8 cellular contexts compared by ENCODE assay signal in the genomic region with DNA sequence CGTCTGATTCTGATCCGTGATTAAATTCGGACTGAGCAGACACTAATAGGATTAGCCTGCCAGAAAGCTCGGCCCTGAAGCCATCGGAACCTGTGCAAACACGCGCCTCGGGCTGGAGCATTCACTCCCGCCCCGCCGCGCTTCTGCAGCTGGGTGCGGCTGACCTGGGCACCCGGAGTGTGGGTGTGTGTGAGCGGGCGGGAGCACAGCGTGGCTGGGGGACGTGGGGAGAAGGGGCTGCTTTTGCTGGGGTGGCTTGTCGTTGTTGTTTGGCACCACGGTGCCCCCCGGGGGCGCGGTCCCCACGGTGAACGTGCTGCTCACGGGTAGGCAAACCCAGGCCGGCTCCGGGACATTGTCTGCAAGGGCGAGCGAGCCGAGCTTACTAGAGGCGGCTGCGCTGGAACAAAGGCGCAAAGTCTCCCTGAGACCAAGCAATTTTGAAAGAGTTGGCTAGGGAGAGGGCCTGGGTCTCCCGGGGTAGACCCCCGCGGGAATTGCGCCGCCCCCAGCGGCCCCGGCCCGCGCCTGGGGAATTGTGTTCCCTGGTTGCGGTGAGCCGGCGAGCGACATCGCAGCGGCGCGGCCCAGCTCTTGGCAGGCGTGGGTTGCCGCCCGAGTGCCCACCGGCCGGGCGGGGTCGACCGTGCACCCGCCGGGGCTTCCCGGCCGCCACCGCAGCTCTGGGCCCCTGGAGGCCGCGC. TPM values are rescaled to one million over a fixed set of nuclear protein-coding genes. Genes with fewer than 3 reads are reported as not detected.
DNase-seq lines count a peak whose midpoint lies in the region; ATAC-seq and TF ChIP-seq lines count a peak whose summit lies in the region.

No MANE protein-coding gene starts in this region.

- peaks cover 15% of the 10 kb centered on the region for H3K27me3 Mint-ChIP-seq in activated CD4-positive, alpha-beta T cell treated with anti-CD3 and anti-CD28 coated beads for 36 hours
- H3K27me3 Mint-ChIP-seq in activated CD4-positive, alpha-beta T cell treated with anti-CD3 and anti-CD28 coated beads, Interleukin-2, amount 10 ng/mL, durations not matched to agents 24 days and 14 days = peaks cover 14% of the 10 kb centered on the region
- peaks cover 0 to 26% (median 23%) of the 10 kb centered on the region in 3 donors for H3K27me3 Mint-ChIP-seq in naive B cell

- DNase-seq in activated CD4-positive, alpha-beta T cell treated with anti-CD3 and anti-CD28 coated beads for 36 hours = peak; percentile 53
- DNase-seq in activated CD4-positive, alpha-beta T cell treated with anti-CD3 and anti-CD28 coated beads for 1 hour = no peak
- peak; percentile 76 for DNase-seq in activated CD4-positive, alpha-beta T cell treated with anti-CD3 and anti-CD28 coated beads, Interleukin-2, amount 10 ng/mL, durations not matched to agents 24 days and 14 days
- DNase-seq in naive B cell = peak; percentile 55
- no peak for DNase-seq in uterus
- no peak for DNase-seq in iPS-NIHi7 (ENCODE audit: extremely low spot score)

- CTCF ChIA-PET in activated CD4-positive, alpha-beta T cell treated with anti-CD3 and anti-CD28 coated beads for 36 hours (lab: Charles Lee) = interaction anchor here (0.7 to 2.8 kb wide), 4 partner anchors 43 to 424 kb away, joined by 3 to 6 read pairs (median 4); no protein-coding TSS in a partner anchor

- no peak for TF ChIP-seq POLR2A in uterus (IDR thresholded peaks at IDR 0.05)

- peak overlapping the region; percentile 66 for H3K4me3 Mint-ChIP-seq in activated CD4-positive, alpha-beta T cell treated with anti-CD3 and anti-CD28 coated beads for 36 hours
- peak overlapping the region; percentile 78 for H3K4me3 Mint-ChIP-seq in activated CD4-positive, alpha-beta T cell treated with anti-CD3 and anti-CD28 coated beads, Interleukin-2, amount 10 ng/mL, durations not matched to agents 24 days and 14 days
- peak overlapping the region; percentile 76 to 92 (median 86) for H3K4me3 Mint-ChIP-seq in naive B cell

- POLR2A ChIA-PET in activated CD4-positive, alpha-beta T cell treated with anti-CD3 and anti-CD28 coated beads for 36 hours (lab: Charles Lee) = interaction anchor here (0.6 to 0.9 kb wide), 2 partner anchors 115 to 206 kb away, joined by 3 to 7 read pairs; no protein-coding TSS in a partner anchor

- 0 to 26% methylated on average over 40 to 66 of the region's 66 CpGs for WGBS in esophagus, 2 donors

- H3K9me3 ChIP-seq in esophagus (ENCODE audit: control insufficient read depth in 2 of 2, insufficient read depth in 1 of 2, low read depth in 1 of 2, low read length in 1 of 2) (peaks cover 0 to 8% of the 10 kb centered on the region in 2 donors), uterus (no peaks in the 10 kb centered on the region)

- H3K36me3 Mint-ChIP-seq in activated CD4-positive, alpha-beta T cell treated with anti-CD3 and anti-CD28 coated beads for 36 hours (ENCODE audit: low read depth) = no peaks in the 10 kb centered on the region
- peaks cover 4% of the 10 kb centered on the region for H3K36me3 Mint-ChIP-seq in activated CD4-positive, alpha-beta T cell treated with anti-CD3 and anti-CD28 coated beads, Interleukin-2, amount 10 ng/mL, durations not matched to agents 24 days and 14 days (ENCODE audit: low read depth)
- H3K36me3 Mint-ChIP-seq in naive B cell = no peaks in the 10 kb centered on the region

- H3K36me3 ChIP-seq in esophagus (ENCODE audit: control insufficient read depth in 2 of 2, insufficient read depth in 2 of 2, low read length in 1 of 2) (no peaks in the 10 kb centered on the region), uterus (no peaks in the 10 kb centered on the region)

- no peak for TF ChIP-seq CTCF in uterus (IDR thresholded peaks at IDR 0.05)

- H3K27me3 ChIP-seq in esophagus (ENCODE audit: control insufficient read depth in 1 of 2, insufficient read depth in 2 of 2, low read length in 2 of 2) = peaks cover 0 to 3% of the 10 kb centered on the region in 2 donors
- no peaks in the 10 kb centered on the region for H3K27me3 ChIP-seq in uterus

- intact Hi-C loops in activated CD4-positive, alpha-beta T cell treated with anti-CD3 and anti-CD28 coated beads for 36 hours (cut with DNase I, micrococcal nuclease) = loop anchor here (2.0 to 10.0 kb wide), 12 partner anchors 118 to 1030 kb away; partner anchors contain the start of genes MTMR1 (in 2 of the 2), IDS (in 1 of the 2), MTM1 (in 1 of the 2) and TMEM185A (in 1 of the 2)
- intact Hi-C loops in activated CD4-positive, alpha-beta T cell treated with anti-CD3 and anti-CD28 coated beads, Interleukin-2, amount 10 ng/mL, durations not matched to agents 24 days and 14 days (cut with micrococcal nuclease) = loop anchor here (1.0 to 10.0 kb wide), 4 partner anchors 48 to 530 kb away; no protein-coding TSS in a partner anchor
- intact Hi-C loops in uterus (cut with DNase I; ENCODE audit: low total_unique reads) = no loop called here

- H3K4me3 ChIP-seq in esophagus (ENCODE audit: low read depth in 1 of 2, low read length in 2 of 2) (peak overlapping the region; percentile 51 to 53), uterus (peak overlapping the region; percentile 49 to 61)

- H3K27ac ChIP-seq in esophagus (ENCODE audit: low read depth in 2 of 2, low read length in 1 of 2) = peak overlapping the region; percentile 50 to 59
- H3K27ac ChIP-seq in uterus = peak overlapping the region; percentile 91 to 92

- peaks cover 22% of the 10 kb centered on the region for H3K4me1 Mint-ChIP-seq in activated CD4-positive, alpha-beta T cell treated with anti-CD3 and anti-CD28 coated beads for 36 hours
- H3K4me1 Mint-ChIP-seq in activated CD4-positive, alpha-beta T cell treated with anti-CD3 and anti-CD28 coated beads, Interleukin-2, amount 10 ng/mL, durations not matched to agents 24 days and 14 days = peaks cover 27% of the 10 kb centered on the region
- H3K4me1 Mint-ChIP-seq in naive B cell = peaks cover 19 to 34% (median 26%) of the 10 kb centered on the region in 3 donors

- no peak for ATAC-seq in activated CD4-positive, alpha-beta T cell treated with anti-CD3 and anti-CD28 coated beads for 36 hours
- ATAC-seq in naive B cell (ENCODE audit: low read depth in 2 of 2) (peak; percentile 54 to 59), GM21515 (IDR thresholded peaks at IDR 0.05; ENCODE audit: unreplicated experiment) (no peak)

- H3K4me1 ChIP-seq in esophagus (ENCODE audit: control insufficient read depth in 2 of 2, insufficient read depth in 2 of 2, low read length in 1 of 2) = peaks cover 0 to 3% of the 10 kb centered on the region in 2 donors
- no peaks in the 10 kb centered on the region for H3K4me1 ChIP-seq in uterus

- H3K27ac Mint-ChIP-seq in activated CD4-positive, alpha-beta T cell treated with anti-CD3 and anti-CD28 coated beads for 36 hours = peak overlapping the region; percentile 51
- peak overlapping the region; percentile 62 for H3K27ac Mint-ChIP-seq in activated CD4-positive, alpha-beta T cell treated with anti-CD3 and anti-CD28 coated beads, Interleukin-2, amount 10 ng/mL, durations not matched to agents 24 days and 14 days
- H3K27ac Mint-ChIP-seq in naive B cell = peak overlapping the region in 3 of 6 donors; percentile 59 to 89 (median 76)

- H3K9me3 Mint-ChIP-seq in activated CD4-positive, alpha-beta T cell treated with anti-CD3 and anti-CD28 coated beads for 36 hours (ENCODE audit: low read depth) = no peaks in the 10 kb centered on the region
- no peaks in the 10 kb centered on the region for H3K9me3 Mint-ChIP-seq in activated CD4-positive, alpha-beta T cell treated with anti-CD3 and anti-CD28 coated beads, Interleukin-2, amount 10 ng/mL, durations not matched to agents 24 days and 14 days
- peaks cover 0 to 3% (median 0%) of the 10 kb centered on the region in 7 donors for H3K9me3 Mint-ChIP-seq in naive B cell

RNA-seq across cellular contexts. Expression of gene MAMLD1, which starts 1.4 kb away (rescaled TPM):
- 1 to 10 TPM; 1.5 to 1.6 TPM for total RNA-seq in activated CD4-positive, alpha-beta T cell treated with anti-CD3 and anti-CD28 coated beads for 36 hours
- total RNA-seq in activated CD4-positive, alpha-beta T cell treated with anti-CD3 and anti-CD28 coated beads, Interleukin-2, amount 10 ng/mL, durations not matched to agents 24 days and 14 days = 14.2 and 17.0 TPM in 2 replicates
- 1 to 10 TPM in 1 of 2 donors, under 1 TPM in 1; 0.59 to 1.1 TPM for polyA plus RNA-seq in esophagus
- polyA plus RNA-seq in naive B cell (ENCODE audit: low read depth in 6 of 6) = 1 to 10 TPM in 1 of 6 donors, under 1 TPM in 4, not detected in 1; 0.37 to 1.0 (median 0.75) TPM
- total RNA-seq in uterus = 10 to 100 TPM in 1 of 4 donors, 1 to 10 TPM in 2, under 1 TPM in 1; 0.77 to 20.6 (median 2.2) TPM

Comparison
In these comparisons a context has a peak if more than half of its experiments do, and no peak if none do; other contexts are left out.
1. DNase-seq: peak in activated CD4-positive, alpha-beta T cell treated with anti-CD3 and anti-CD28 coated beads for 36 hours (single experiment), activated CD4-positive, alpha-beta T cell treated with anti-CD3 and anti-CD28 coated beads, Interleukin-2, amount 10 ng/mL, durations not matched to agents 24 days and 14 days (single experiment) and naive B cell (single experiment); none in activated CD4-positive, alpha-beta T cell treated with anti-CD3 and anti-CD28 coated beads for 1 hour (single experiment), uterus (0 of 2) and iPS-NIHi7 (single experiment).
2. ATAC-seq: peak in naive B cell (2 of 2); none in activated CD4-positive, alpha-beta T cell treated with anti-CD3 and anti-CD28 coated beads for 36 hours (single experiment) and GM21515 (single experiment).
3. Peak in every context shown above with its lines, with median percentiles within 50 percentile points of each other: H3K4me3 Mint-ChIP-seq.